Comparison of ENCODE assay signal across 7 cellular contexts in genomic region chr15:45637552-45638033, GRCh38.
DNase-seq lines count a peak whose midpoint lies in the region; ATAC-seq and TF ChIP-seq lines count a peak whose summit lies in the region.

No MANE protein-coding gene starts in this region.

- H3K4me3 ChIP-seq in retinal pigment epithelial cell (ENCODE audit: low read length), result no peak overlapping the region

- peak; percentile 58 for ATAC-seq in GM18502 (IDR thresholded peaks at IDR 0.05; ENCODE audit: poor library complexity, unreplicated experiment)
- ATAC-seq in HG02588 (IDR thresholded peaks at IDR 0.05; ENCODE audit: unreplicated experiment), result peak; percentile 46

- TF ChIP-seq CTCF in retinal pigment epithelial cell (conservative IDR thresholded peaks at IDR 0.05; ENCODE audit: low read depth, low read length), result no peak

- DNase-seq in NCI-H82 (lab: John Stamatoyannopoulos, UW), result peak; percentile 91
- peak; percentile 13 for DNase-seq in activated T-helper 1 cell treated with Interleukin-2 at 50 U/mL for 16 hours (ENCODE audit: low read depth)
- DNase-seq in fibroblast of the conjunctiva (ENCODE audit: low read depth), result peak; percentile 90
- peak; percentile 76 for DNase-seq in retinal pigment epithelial cell (ENCODE audit: low read depth)
- DNase-seq in NCI-H1694 (lab: John Stamatoyannopoulos, UW), result no peak
